Comparison of ENCODE assay signal across 1 cellular context in the genomic region with DNA sequence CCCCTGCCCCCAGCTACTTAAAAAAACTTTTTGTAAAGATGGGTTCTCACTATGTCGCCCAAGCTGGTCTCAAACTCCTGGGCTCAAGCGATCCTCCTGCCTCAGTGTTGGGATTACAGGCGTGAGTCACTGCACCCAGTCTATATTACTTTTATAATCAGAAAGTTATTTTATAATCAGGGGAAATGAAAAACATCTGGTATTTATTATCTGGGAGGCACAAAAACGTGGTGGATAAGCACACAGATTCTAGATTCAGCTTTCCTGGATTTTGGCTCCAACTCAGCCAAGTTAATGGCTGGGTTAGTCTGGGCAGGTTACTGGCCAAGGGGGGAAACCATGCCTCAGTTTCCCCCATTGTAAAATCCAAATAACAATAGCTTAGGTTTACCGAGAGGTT.
TF ChIP-seq lines count a peak whose summit lies in the region.

No MANE protein-coding gene starts in this region.

TF ChIP-seq in GM23338, 12 proteins besides CTCF, POLR2A, EP300 and RAD21 (continued from another document):
- TF ChIP-seq, protein P1, sequence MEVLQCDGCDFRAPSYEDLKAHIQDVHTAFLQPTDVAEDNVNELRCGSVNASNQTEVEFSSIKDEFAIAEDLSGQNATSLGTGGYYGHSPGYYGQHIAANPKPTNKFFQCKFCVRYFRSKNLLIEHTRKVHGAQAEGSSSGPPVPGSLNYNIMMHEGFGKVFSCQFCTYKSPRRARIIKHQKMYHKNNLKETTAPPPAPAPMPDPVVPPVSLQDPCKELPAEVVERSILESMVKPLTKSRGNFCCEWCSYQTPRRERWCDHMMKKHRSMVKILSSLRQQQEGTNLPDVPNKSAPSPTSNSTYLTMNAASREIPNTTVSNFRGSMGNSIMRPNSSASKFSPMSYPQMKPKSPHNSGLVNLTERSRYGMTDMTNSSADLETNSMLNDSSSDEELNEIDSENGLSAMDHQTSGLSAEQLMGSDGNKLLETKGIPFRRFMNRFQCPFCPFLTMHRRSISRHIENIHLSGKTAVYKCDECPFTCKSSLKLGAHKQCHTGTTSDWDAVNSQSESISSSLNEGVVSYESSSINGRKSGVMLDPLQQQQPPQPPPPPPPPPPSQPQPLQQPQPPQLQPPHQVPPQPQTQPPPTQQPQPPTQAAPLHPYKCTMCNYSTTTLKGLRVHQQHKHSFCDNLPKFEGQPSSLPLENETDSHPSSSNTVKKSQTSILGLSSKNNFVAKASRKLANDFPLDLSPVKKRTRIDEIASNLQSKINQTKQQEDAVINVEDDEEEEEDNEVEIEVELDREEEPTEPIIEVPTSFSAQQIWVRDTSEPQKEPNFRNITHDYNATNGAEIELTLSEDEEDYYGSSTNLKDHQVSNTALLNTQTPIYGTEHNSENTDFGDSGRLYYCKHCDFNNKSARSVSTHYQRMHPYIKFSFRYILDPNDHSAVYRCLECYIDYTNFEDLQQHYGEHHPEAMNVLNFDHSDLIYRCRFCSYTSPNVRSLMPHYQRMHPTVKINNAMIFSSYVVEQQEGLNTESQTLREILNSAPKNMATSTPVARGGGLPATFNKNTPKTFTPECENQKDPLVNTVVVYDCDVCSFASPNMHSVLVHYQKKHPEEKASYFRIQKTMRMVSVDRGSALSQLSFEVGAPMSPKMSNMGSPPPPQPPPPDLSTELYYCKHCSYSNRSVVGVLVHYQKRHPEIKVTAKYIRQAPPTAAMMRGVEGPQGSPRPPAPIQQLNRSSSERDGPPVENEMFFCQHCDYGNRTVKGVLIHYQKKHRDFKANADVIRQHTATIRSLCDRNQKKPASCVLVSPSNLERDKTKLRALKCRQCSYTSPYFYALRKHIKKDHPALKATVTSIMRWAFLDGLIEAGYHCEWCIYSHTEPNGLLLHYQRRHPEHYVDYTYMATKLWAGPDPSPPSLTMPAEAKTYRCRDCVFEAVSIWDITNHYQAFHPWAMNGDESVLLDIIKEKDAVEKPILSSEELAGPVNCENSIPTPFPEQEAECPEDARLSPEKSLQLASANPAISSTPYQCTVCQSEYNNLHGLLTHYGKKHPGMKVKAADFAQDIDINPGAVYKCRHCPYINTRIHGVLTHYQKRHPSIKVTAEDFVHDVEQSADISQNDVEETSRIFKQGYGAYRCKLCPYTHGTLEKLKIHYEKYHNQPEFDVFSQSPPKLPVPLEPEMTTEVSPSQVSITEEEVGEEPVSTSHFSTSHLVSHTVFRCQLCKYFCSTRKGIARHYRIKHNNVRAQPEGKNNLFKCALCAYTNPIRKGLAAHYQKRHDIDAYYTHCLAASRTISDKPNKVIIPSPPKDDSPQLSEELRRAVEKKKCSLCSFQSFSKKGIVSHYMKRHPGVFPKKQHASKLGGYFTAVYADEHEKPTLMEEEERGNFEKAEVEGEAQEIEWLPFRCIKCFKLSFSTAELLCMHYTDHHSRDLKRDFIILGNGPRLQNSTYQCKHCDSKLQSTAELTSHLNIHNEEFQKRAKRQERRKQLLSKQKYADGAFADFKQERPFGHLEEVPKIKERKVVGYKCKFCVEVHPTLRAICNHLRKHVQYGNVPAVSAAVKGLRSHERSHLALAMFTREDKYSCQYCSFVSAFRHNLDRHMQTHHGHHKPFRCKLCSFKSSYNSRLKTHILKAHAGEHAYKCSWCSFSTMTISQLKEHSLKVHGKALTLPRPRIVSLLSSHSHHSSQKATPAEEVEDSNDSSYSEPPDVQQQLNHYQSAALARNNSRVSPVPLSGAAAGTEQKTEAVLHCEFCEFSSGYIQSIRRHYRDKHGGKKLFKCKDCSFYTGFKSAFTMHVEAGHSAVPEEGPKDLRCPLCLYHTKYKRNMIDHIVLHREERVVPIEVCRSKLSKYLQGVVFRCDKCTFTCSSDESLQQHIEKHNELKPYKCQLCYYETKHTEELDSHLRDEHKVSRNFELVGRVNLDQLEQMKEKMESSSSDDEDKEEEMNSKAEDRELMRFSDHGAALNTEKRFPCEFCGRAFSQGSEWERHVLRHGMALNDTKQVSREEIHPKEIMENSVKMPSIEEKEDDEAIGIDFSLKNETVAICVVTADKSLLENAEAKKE (CRISPR knock-in tag; IDR thresholded peaks at IDR 0.05): no peak
